ENCODE assay signal across 24 cellular contexts in the genomic region with DNA sequence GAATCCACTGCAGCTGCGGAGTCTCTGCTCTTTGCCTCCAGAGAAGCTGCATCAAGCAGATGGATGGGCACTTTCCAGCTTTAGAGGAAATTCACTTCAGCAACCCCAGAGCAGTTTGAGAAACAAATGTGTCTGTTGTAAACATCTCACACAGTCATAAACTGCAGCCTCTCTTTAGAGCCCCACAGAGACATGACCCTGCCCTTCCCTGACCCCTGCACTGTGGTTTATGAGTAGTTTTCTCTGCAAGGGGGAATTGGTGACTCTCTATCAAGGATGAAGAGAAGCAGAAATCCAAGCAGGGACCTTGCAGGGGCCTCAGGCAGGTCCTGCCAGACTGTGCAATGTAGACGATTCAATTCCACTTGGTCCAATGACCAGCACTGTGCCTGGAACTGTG.
"Had no signal": no experiment of that assay in that cellular context is flagged by ENCODE, and none has a peak within 500 bp of the region (broad histone marks: within the 10 kb centered on the region; RNA-seq: fewer than 3 reads in every experiment).

No MANE protein-coding gene starts in this region.

- H3K36me3 ChIP-seq: neutrophil, right atrium auricular region, sigmoid colon, thoracic aorta, tibial nerve, upper lobe of left lung had no signal

- DNase-seq: cerebellar nuclear complex; cortex of kidney; effector memory CD8-positive, alpha-beta T cell; hypothalamus; immature natural killer cell; mucosa of descending colon; naive B cell; sigmoid colon; stimulated activated naive B cell treated with anti-CD40 and anti-IgM and Interleukin-4, amounts not matched to agents 10 μg/mL and 1 μg/mL and 100 μg/mL, for 72 hours; upper lobe of left lung had no signal

- H3K36me3 Mint-ChIP-seq: immature natural killer cell; memory B cell; mesothelial cell of epicardium; naive B cell; stimulated activated naive B cell treated with anti-CD40 and anti-IgM and Interleukin-4, amounts not matched to agents 10 μg/mL and 1 μg/mL and 100 μg/mL, for 72 hours had no signal

- H3K9me3 ChIP-seq: mucosa of descending colon, neutrophil, right atrium auricular region, sigmoid colon, thoracic aorta, tibial nerve, upper lobe of left lung had no signal

- FAIRE-seq: frontal cortex, keratinocyte, urothelium cell line had no signal

- H3K27me3 ChIP-seq: right atrium auricular region, sigmoid colon, tibial nerve, upper lobe of left lung had no signal

- ATAC-seq: effector memory CD8-positive, alpha-beta T cell; left lobe of liver; stimulated activated naive B cell treated with anti-CD40 and anti-IgM and Interleukin-4, amounts not matched to agents 10 μg/mL and 1 μg/mL and 100 μg/mL, for 72 hours had no signal

- H3K4me1 Mint-ChIP-seq: immature natural killer cell, mesothelial cell of epicardium had no signal

- H3K27me3 Mint-ChIP-seq: stimulated activated naive CD8-positive, alpha-beta T cell treated with anti-CD3 and anti-CD28 coated beads, Interleukin-15, Interleukin-2, amounts not matched to agents 100 ng/mL and 50 ng/mL, for 24 hours had no signal

- H3K9me3 Mint-ChIP-seq: effector memory CD8-positive, alpha-beta T cell; immature natural killer cell; memory B cell; mesothelial cell of epicardium; naive B cell; nephron; stimulated activated naive B cell treated with anti-CD40 and anti-IgM and Interleukin-4, amounts not matched to agents 10 μg/mL and 1 μg/mL and 100 μg/mL, for 72 hours; stimulated activated naive CD8-positive, alpha-beta T cell treated with anti-CD3 and anti-CD28 coated beads, Interleukin-15, Interleukin-2, amounts not matched to agents 100 ng/mL and 50 ng/mL, for 24 hours had no signal

- H3K4me3 Mint-ChIP-seq: effector memory CD8-positive, alpha-beta T cell; immature natural killer cell; memory B cell; mesothelial cell of epicardium; naive B cell; nephron; stimulated activated naive B cell treated with anti-CD40 and anti-IgM and Interleukin-4, amounts not matched to agents 10 μg/mL and 1 μg/mL and 100 μg/mL, for 72 hours; stimulated activated naive CD8-positive, alpha-beta T cell treated with anti-CD3 and anti-CD28 coated beads, Interleukin-15, Interleukin-2, amounts not matched to agents 100 ng/mL and 50 ng/mL, for 24 hours had no signal

- H3K4me3 ChIP-seq: lung, mucosa of descending colon, right atrium auricular region, sigmoid colon, thoracic aorta, tibial nerve, upper lobe of left lung had no signal

- H3K27ac Mint-ChIP-seq: effector memory CD8-positive, alpha-beta T cell; immature natural killer cell; memory B cell; mesothelial cell of epicardium; naive B cell; progenitor cell of endocrine pancreas; stimulated activated naive B cell treated with anti-CD40 and anti-IgM and Interleukin-4, amounts not matched to agents 10 μg/mL and 1 μg/mL and 100 μg/mL, for 72 hours; stimulated activated naive CD8-positive, alpha-beta T cell treated with anti-CD3 and anti-CD28 coated beads, Interleukin-15, Interleukin-2, amounts not matched to agents 100 ng/mL and 50 ng/mL, for 24 hours had no signal
